8 cellular contexts compared by ENCODE assay signal in the genomic region with DNA sequence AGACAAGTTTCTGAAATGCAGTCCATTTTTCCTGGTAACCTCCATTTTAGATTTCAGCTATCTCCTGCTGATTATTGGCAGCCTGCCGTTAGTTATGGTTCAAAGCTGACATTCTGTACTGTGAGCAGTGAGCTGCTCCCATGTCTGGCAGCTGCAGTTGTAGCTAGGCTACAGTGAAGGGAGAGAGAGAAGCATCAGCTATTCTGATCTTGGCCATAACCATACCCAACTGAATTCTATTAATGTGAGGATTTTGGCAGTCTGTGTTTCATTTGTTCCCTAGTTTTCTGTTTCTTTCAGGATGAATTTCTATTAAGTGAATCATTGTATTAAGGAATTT. TPM values are rescaled to one million over a fixed set of nuclear protein-coding genes. Genes with fewer than 3 reads are reported as not detected.
DNase-seq lines count a peak whose midpoint lies in the region; ATAC-seq and TF ChIP-seq lines count a peak whose summit lies in the region.

No MANE protein-coding gene starts in this region.

- peaks cover 31% of the 10 kb centered on the region for H3K4me1 ChIP-seq in SJCRH30

- peaks cover 22 to 23% of the 10 kb centered on the region in 2 donors for H3K4me1 Mint-ChIP-seq in natural killer cell

- H3K4me3 Mint-ChIP-seq in natural killer cell, result no peak overlapping the region

- H3K36me3 ChIP-seq in SJCRH30, result no peaks in the 10 kb centered on the region

- DNase-seq in ELR (ENCODE audit: low read depth) (peak; percentile 45), SJCRH30 (peak; percentile 13 to 48), globus pallidus (ENCODE audit: low spot score) (peak; percentile 84), renal cortical epithelial cell (ENCODE audit: low read depth) (peak; percentile 60), iPS-NIHi7 (ENCODE audit: extremely low spot score) (no peak), GM19238 (ENCODE audit: insufficient read length, low spot score) (no peak), natural killer cell (no peak)
- DNase-seq in activated CD4-positive, CD25-positive, alpha-beta regulatory T cell treated with anti-CD3 and anti-CD28 coated beads, Interleukin-2, amount 50 U/mL, for 72 hours, result no peak

- no peak overlapping the region for H3K27ac ChIP-seq in SJCRH30

- H3K4me3 ChIP-seq in SJCRH30, result no peak overlapping the region

- intact Hi-C loops in natural killer cell (cut with micrococcal nuclease), result no loop called here

- H3K27me3 Mint-ChIP-seq in natural killer cell (ENCODE audit: low read depth in 2 of 2), result no peaks in the 10 kb centered on the region

- ATAC-seq in natural killer cell, result no peak

- H3K9me3 Mint-ChIP-seq in natural killer cell, result no peaks in the 10 kb centered on the region

- H3K36me3 Mint-ChIP-seq in natural killer cell, result no peaks in the 10 kb centered on the region

- no peak overlapping the region for H3K27ac Mint-ChIP-seq in natural killer cell

- no peak for TF ChIP-seq CTCF in natural killer cell (IDR thresholded peaks at IDR 0.05)

- no peaks in the 10 kb centered on the region for H3K27me3 ChIP-seq in SJCRH30

- H3K9me3 ChIP-seq in SJCRH30 (replicated peaks), result no peaks in the 10 kb centered on the region

RNA-seq across cellular contexts. Expression of gene SIK2, which starts 33.4 kb away (rescaled TPM):
- 8.5 TPM in 2 replicates for total RNA-seq in SJCRH30 (2014; rRNA removed; shearing (Covaris generic))
- 8.9 and 28.2 TPM in 2 replicates for total RNA-seq in renal cortical epithelial cell
- 10 to 100 TPM in 1 of 3 donors, 1 to 10 TPM in 2; 7.1 to 14.3 (median 8.4) TPM for total RNA-seq in natural killer cell

Comparison
In these comparisons a context has a peak if more than half of its experiments do, and no peak if none do; other contexts are left out.
1. DNase-seq: peak in ELR (single experiment), SJCRH30 (2 of 2), globus pallidus (single experiment) and renal cortical epithelial cell (single experiment); none in iPS-NIHi7 (single experiment), activated CD4-positive, CD25-positive, alpha-beta regulatory T cell treated with anti-CD3 and anti-CD28 coated beads, Interleukin-2, amount 50 U/mL, for 72 hours (single experiment), GM19238 (single experiment) and natural killer cell (single experiment).